In the genomic region with DNA sequence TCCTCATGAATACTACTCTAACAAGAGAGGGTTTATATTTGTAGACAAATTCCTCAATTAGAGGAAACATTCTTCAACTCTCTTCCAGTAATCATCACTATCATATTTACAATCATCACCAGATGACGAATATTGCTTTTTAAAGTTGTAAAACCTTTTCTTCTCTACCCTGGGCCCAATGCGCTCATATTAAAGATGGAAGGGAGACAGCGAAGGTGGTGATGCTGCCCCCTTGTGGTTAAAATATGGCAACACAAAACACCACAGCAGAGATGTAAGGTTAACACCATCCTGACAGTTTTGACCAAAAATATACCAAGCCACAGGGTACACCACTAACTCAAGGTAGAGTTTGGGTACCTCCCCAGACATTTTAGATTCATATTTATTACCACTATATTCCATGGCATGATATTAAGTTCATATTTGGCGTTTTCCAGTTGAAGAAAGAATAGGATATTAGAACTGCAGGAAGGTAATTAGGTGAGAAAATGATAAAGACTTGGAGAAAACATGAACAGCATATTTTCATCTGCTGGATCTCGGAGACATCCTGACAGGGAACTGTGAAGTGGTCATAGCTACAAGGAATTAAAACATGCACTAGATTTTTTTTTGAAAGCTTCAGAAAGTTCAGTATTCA, we compare ENCODE assay signal across 8 cellular contexts.
DNase-seq lines count a peak whose midpoint lies in the region; ATAC-seq and TF ChIP-seq lines count a peak whose summit lies in the region.

No MANE protein-coding gene starts in this region.

- no TSS peak for BruUV-seq in Calu3 (replicated peaks; lab: Mats Ljungman, UMichigan)

- no peak for TF ChIP-seq POLR2A in GM18505 (IDR thresholded peaks at IDR 0.05; ENCODE audit: borderline replicate concordance, extremely low read depth, insufficient read depth, insufficient read length)

- peaks cover 8% of the 10 kb centered on the region for H3K4me1 Mint-ChIP-seq in Calu3 (ENCODE audit: low read depth, unreplicated experiment)

- TF ChIP-seq CTCF in Calu3 (IDR thresholded peaks at IDR 0.05; ENCODE audit: unreplicated experiment): peak; percentile 38

- no peaks in the 10 kb centered on the region for H3K36me3 Mint-ChIP-seq in Calu3 (ENCODE audit: insufficient read depth, unreplicated experiment)

- intact Hi-C loops in Calu3 (cut with micrococcal nuclease; ENCODE audit: unreplicated experiment): loop anchor here (2.0 to 10.0 kb wide), 2 partner anchors 69 to 107 kb away; a partner anchor contains a TSS
- intact Hi-C loops in left ventricle myocardium superior (cut with micrococcal nuclease): no loop called here

- ATAC-seq in GM19463 (IDR thresholded peaks at IDR 0.05; ENCODE audit: unreplicated experiment): peak; percentile 46
- peak; percentile 65 for ATAC-seq in left ventricle myocardium superior
- ATAC-seq in GM18505 (IDR thresholded peaks at IDR 0.05; ENCODE audit: unreplicated experiment): no peak
- ATAC-seq in HG02678 (IDR thresholded peaks at IDR 0.05; ENCODE audit: unreplicated experiment): no peak

- DNase-seq in Calu3: peak; percentile 17
- DNase-seq in NCI-H69 (lab: John Stamatoyannopoulos, UW): peak; percentile 42
- peak; percentile 73 for DNase-seq in activated effector memory CD4-positive, alpha-beta T cell treated with anti-CD3 and anti-CD28 coated beads, Interleukin-2, amount 50 U/mL, for 16 hours
- no peak for DNase-seq in left ventricle myocardium superior
- peak; percentile 39 for DNase-seq in stimulated activated CD4-positive, alpha-beta T cell treated with anti-CD3 and anti-CD28 coated beads, Interleukin-15, amount 100 ng/mL, for 24 hours

- H3K9me3 Mint-ChIP-seq in Calu3 (ENCODE audit: low read depth, unreplicated experiment): no peaks in the 10 kb centered on the region

- H3K27ac Mint-ChIP-seq in Calu3 (ENCODE audit: unreplicated experiment): peak overlapping the region; percentile 61

- H3K4me3 Mint-ChIP-seq in Calu3 (ENCODE audit: low read depth, unreplicated experiment): no peak overlapping the region

- CTCF ChIA-PET in Calu3 (lab: Charles Lee): no interaction called here

- H3K27me3 Mint-ChIP-seq in Calu3 (ENCODE audit: unreplicated experiment): no peaks in the 10 kb centered on the region

Comparison
In these comparisons a context has a peak if more than half of its experiments do, and no peak if none do; other contexts are left out.
1. ATAC-seq: peak in GM19463 (single experiment) and left ventricle myocardium superior (single experiment); none in GM18505 (single experiment) and HG02678 (single experiment).